Comparison of ENCODE assay signal across 12 cellular contexts in genomic region chr12:95836185-95836609, GRCh38. TPM values are rescaled to one million over a fixed set of nuclear protein-coding genes. Genes with fewer than 3 reads are reported as not detected.
DNase-seq lines count a peak whose midpoint lies in the region; TF ChIP-seq lines count a peak whose summit lies in the region.
"Had no signal": no experiment of that assay in that cellular context is flagged by ENCODE, and none has a peak within 500 bp of the region (broad histone marks: within the 10 kb centered on the region; RNA-seq: fewer than 3 reads in every experiment).

No MANE protein-coding gene starts in this region.

- H3K4me3 ChIP-seq in stomach, result no peak overlapping the region
- H3K4me3 ChIP-seq: suprapubic skin had no signal

- intact Hi-C loops in stomach (cut with DNase I; ENCODE audit: low total_unique reads), result no loop called here

- no peaks in the 10 kb centered on the region for H3K9me3 Mint-ChIP-seq in HFFc6
- H3K9me3 Mint-ChIP-seq in activated naive CD4-positive, alpha-beta T cell treated with anti-CD3 and anti-CD28 coated beads, Interleukin-2, amount 10 ng/mL, durations not matched to agents 7 days and 5 days, result no peaks in the 10 kb centered on the region
- H3K9me3 Mint-ChIP-seq: activated T-helper 17 cell treated with anti-CD3 and anti-CD28 coated beads, Interleukin-2, amount 50 U/mL, for 72 hours; immature natural killer cell; nephron progenitor cell had no signal

- H3K9me3 ChIP-seq in stomach, result no peaks in the 10 kb centered on the region
- H3K9me3 ChIP-seq: suprapubic skin had no signal

- H3K36me3 Mint-ChIP-seq in HFFc6 (ENCODE audit: low read depth), result no peaks in the 10 kb centered on the region
- no peaks in the 10 kb centered on the region for H3K36me3 Mint-ChIP-seq in activated naive CD4-positive, alpha-beta T cell treated with anti-CD3 and anti-CD28 coated beads, Interleukin-2, amount 10 ng/mL, durations not matched to agents 7 days and 5 days
- H3K36me3 Mint-ChIP-seq: immature natural killer cell had no signal

- DNase-seq in HFFc6, result peak; percentile 62
- peak; percentile 83 for DNase-seq in NCI-H446 treated with DMSO at 0.1 percent for 48 hours (lab: John Stamatoyannopoulos, UW)
- DNase-seq in dermis blood vessel endothelial cell, result peak; percentile 90
- DNase-seq in stomach, result no peak
- DNase-seq in activated naive CD4-positive, alpha-beta T cell treated with anti-CD3 and anti-CD28 coated beads, Interleukin-2, amount 10 ng/mL, durations not matched to agents 7 days and 5 days, result no peak
- DNase-seq in activated T-cell treated with anti-CD3 and anti-CD28 coated beads, Interleukin-2, amount 50 U/mL, for 48 hours, result no peak
- no peak for DNase-seq in activated CD8-positive, alpha-beta memory T cell treated with anti-CD3 and anti-CD28 coated beads, Interleukin-2, amount 50 U/mL, for 4 hours
- DNase-seq: immature natural killer cell; nephron progenitor cell; stimulated activated CD4-positive, alpha-beta T cell treated with anti-CD3 and anti-CD28 coated beads, Interleukin-2, amount 100 ng/mL, for 24 hours had no signal

- CTCF ChIA-PET in activated naive CD4-positive, alpha-beta T cell treated with anti-CD3 and anti-CD28 coated beads, Interleukin-2, amount 10 ng/mL, durations not matched to agents 7 days and 5 days (lab: Charles Lee), result no interaction called here

- peaks cover 8 to 28% (median 26%) of the 10 kb centered on the region in 4 donors for H3K4me1 ChIP-seq in stomach

- H3K27me3 Mint-ChIP-seq in HFFc6 (ENCODE audit: insufficient read depth), result peaks cover 18% of the 10 kb centered on the region
- peaks cover 22% of the 10 kb centered on the region for H3K27me3 Mint-ChIP-seq in activated naive CD4-positive, alpha-beta T cell treated with anti-CD3 and anti-CD28 coated beads, Interleukin-2, amount 10 ng/mL, durations not matched to agents 7 days and 5 days

- H3K4me1 Mint-ChIP-seq in HFFc6 (ENCODE audit: low read depth), result peaks cover 32% of the 10 kb centered on the region
- H3K4me1 Mint-ChIP-seq in activated naive CD4-positive, alpha-beta T cell treated with anti-CD3 and anti-CD28 coated beads, Interleukin-2, amount 10 ng/mL, durations not matched to agents 7 days and 5 days, result peaks cover 5% of the 10 kb centered on the region
- H3K4me1 Mint-ChIP-seq: activated T-helper 17 cell treated with anti-CD3 and anti-CD28 coated beads, Interleukin-2, amount 50 U/mL, for 72 hours; immature natural killer cell had no signal

- H3K36me3 ChIP-seq in stomach, result no peaks in the 10 kb centered on the region
- H3K36me3 ChIP-seq: suprapubic skin had no signal

- no peak for TF ChIP-seq CTCF in HFFc6 (IDR thresholded peaks at IDR 0.05)
- no peak for TF ChIP-seq CTCF in stomach (IDR thresholded peaks at IDR 0.05)

- H3K4me3 Mint-ChIP-seq in HFFc6, result peak overlapping the region; percentile 45; the same call in 1 of the 2 replicates
- H3K4me3 Mint-ChIP-seq in activated naive CD4-positive, alpha-beta T cell treated with anti-CD3 and anti-CD28 coated beads, Interleukin-2, amount 10 ng/mL, durations not matched to agents 7 days and 5 days, result no peak overlapping the region
- H3K4me3 Mint-ChIP-seq: activated T-helper 17 cell treated with anti-CD3 and anti-CD28 coated beads, Interleukin-2, amount 50 U/mL, for 72 hours; immature natural killer cell; nephron progenitor cell had no signal

- no peak for TF ChIP-seq POLR2A in stomach (IDR thresholded peaks at IDR 0.05)

- H3K27me3 ChIP-seq in stomach, result no peaks in the 10 kb centered on the region
- H3K27me3 ChIP-seq: suprapubic skin had no signal

- H3K27ac Mint-ChIP-seq in HFFc6, result no peak overlapping the region; the same call in 1 of the 2 replicates
- no peak overlapping the region for H3K27ac Mint-ChIP-seq in activated naive CD4-positive, alpha-beta T cell treated with anti-CD3 and anti-CD28 coated beads, Interleukin-2, amount 10 ng/mL, durations not matched to agents 7 days and 5 days
- H3K27ac Mint-ChIP-seq: activated T-helper 17 cell treated with anti-CD3 and anti-CD28 coated beads, Interleukin-2, amount 50 U/mL, for 72 hours; nephron progenitor cell had no signal

- peak overlapping the region in 3 of 5 donors; percentile 40 to 79 (median 65) for H3K27ac ChIP-seq in stomach
- H3K27ac ChIP-seq: suprapubic skin had no signal

- no peak for TF ChIP-seq EP300 in stomach (IDR thresholded peaks at IDR 0.05)

- WGBS in stomach, 5 donors, result 8 to 21% (median 13%) methylated on average over 3 of the region's 3 CpGs

RNA-seq across cellular contexts. Expression of gene SNRPF, which starts 22.6 kb away (rescaled TPM):
- 10 to 100 TPM; 24.2 to 31.9 (median 27.8) TPM for total RNA-seq in HFFc6 (2021; fragmentation: NEBNext Ultra II Directional; extraction: Animal tissue kit (Norgen Biotek cat#: 25700))
- total RNA-seq in dermis blood vessel endothelial cell (14.5 and 15.4 TPM in 2 replicates), stomach (10 to 100 TPM in 3 of 5 donors, not detected in 2; 10.9 to 34.8 (median 22.4) TPM)
- polyA plus RNA-seq in stomach, result 10 to 100 TPM; 27.5 to 55.4 (median 44.1) TPM

RNA-seq across cellular contexts. Expression of gene NTN4, which starts 45.6 kb away (rescaled TPM):
- 100 to 1,000 TPM in 3 of 6 experiments, 10 to 100 TPM in 3; 51.3 to 117 (median 101) TPM for total RNA-seq in HFFc6 (2021; fragmentation: NEBNext Ultra II Directional; extraction: Animal tissue kit (Norgen Biotek cat#: 25700))
- 469 and 711 TPM in 2 replicates for total RNA-seq in dermis blood vessel endothelial cell
- total RNA-seq in stomach, result 100 to 1,000 TPM in 1 of 5 donors, 10 to 100 TPM in 4; 11.0 to 110 (median 50.7) TPM
- polyA plus RNA-seq in stomach, result 10 to 100 TPM; 10.5 to 23.5 (median 13.0) TPM
- polyA plus RNA-seq: immature natural killer cell had no signal

Comparison
In these comparisons a context has a peak if more than half of its experiments do, and no peak if none do; other contexts are left out.
1. DNase-seq: peak in HFFc6 (single experiment), NCI-H446 treated with DMSO at 0.1 percent for 48 hours (single experiment) and dermis blood vessel endothelial cell (single experiment); none in stomach (single experiment), activated naive CD4-positive, alpha-beta T cell treated with anti-CD3 and anti-CD28 coated beads, Interleukin-2, amount 10 ng/mL, durations not matched to agents 7 days and 5 days (single experiment), activated T-cell treated with anti-CD3 and anti-CD28 coated beads, Interleukin-2, amount 50 U/mL, for 48 hours (0 of 2) and activated CD8-positive, alpha-beta memory T cell treated with anti-CD3 and anti-CD28 coated beads, Interleukin-2, amount 50 U/mL, for 4 hours (single experiment).